ENCODE assay signal across 20 cellular contexts in genomic region chr6:155319902-155320301, GRCh38. TPM values are rescaled to one million over a fixed set of nuclear protein-coding genes. Genes with fewer than 3 reads are reported as not detected.
DNase-seq lines count a peak whose midpoint lies in the region; ATAC-seq and TF ChIP-seq lines count a peak whose summit lies in the region.
"Had no signal": no experiment of that assay in that cellular context is flagged by ENCODE, and none has a peak within 500 bp of the region (broad histone marks: within the 10 kb centered on the region; RNA-seq: fewer than 3 reads in every experiment).

No MANE protein-coding gene starts in this region.

- no peaks in the 10 kb centered on the region for H3K36me3 ChIP-seq in lower lobe of right lung
- H3K36me3 ChIP-seq: vagina had no signal

- no peak overlapping the region for H3K4me3 ChIP-seq in NB4 (ENCODE audit: low read depth, low read length)
- H3K4me3 ChIP-seq in lower lobe of right lung, result peak overlapping the region; percentile 31
- H3K4me3 ChIP-seq: vagina had no signal

- no peak overlapping the region for H3K27ac ChIP-seq in lower lobe of right lung
- H3K27ac ChIP-seq: vagina had no signal

- H3K27me3 ChIP-seq in lower lobe of right lung (ENCODE audit: low read depth), result no peaks in the 10 kb centered on the region
- H3K27me3 ChIP-seq: vagina had no signal

- peaks cover 7% of the 10 kb centered on the region for H3K4me1 ChIP-seq in lower lobe of right lung
- H3K4me1 ChIP-seq: vagina had no signal

- no peaks in the 10 kb centered on the region for H3K9me3 ChIP-seq in lower lobe of right lung
- H3K9me3 ChIP-seq: vagina had no signal

- peak; percentile 74 for DNase-seq in NB4 (ENCODE audit: low read depth)
- DNase-seq in lower lobe of right lung, result no peak
- DNase-seq in GM19238 (ENCODE audit: insufficient read length, low spot score), result no peak
- DNase-seq in HPDE6-E6E7 (ENCODE audit: extremely low spot score), result no peak
- no peak for DNase-seq in effector CD8-positive, alpha-beta T cell (lab: John Stamatoyannopoulos, UW)
- DNase-seq in NCI-H774 (lab: John Stamatoyannopoulos, UW), result no peak
- DNase-seq: activated T-cell treated with anti-CD3 and anti-CD28 coated beads, Interleukin-2, amount 50 U/mL, for 72 hours; DND-41; effector CD4-positive, alpha-beta T cell; NCI-H1417; NCI-H526; posterior cingulate gyrus; stimulated activated CD8-positive, alpha-beta memory T cell treated with anti-CD3 and anti-CD28 coated beads, Interleukin-4, amount 100 ng/mL, for 48 hours had no signal

- no peak for TF ChIP-seq POLR2A in NB4 (IDR thresholded peaks at IDR 0.05; ENCODE audit: extremely low read depth, insufficient read length)

- intact Hi-C loops in lower lobe of right lung (cut with DNase I), result no loop called here

- no peak for TF ChIP-seq CTCF in NB4 (IDR thresholded peaks at IDR 0.05; ENCODE audit: low read depth, low read length)
- TF ChIP-seq CTCF in lower lobe of right lung (IDR thresholded peaks at IDR 0.05), result no peak

- ATAC-seq in GM18498 (IDR thresholded peaks at IDR 0.05; ENCODE audit: unreplicated experiment) (peak; percentile 38), HG02642 (IDR thresholded peaks at IDR 0.05; ENCODE audit: poor library complexity, unreplicated experiment) (peak; percentile 50), lower lobe of right lung (no peak)
- ATAC-seq: activated T-cell treated with anti-CD3 and anti-CD28 coated beads, Interleukin-2, amount 50 U/mL, for 72 hours had no signal

RNA-seq across cellular contexts. Expression of gene TFB1M, which starts 5.6 kb away (rescaled TPM):
- total RNA-seq in lower lobe of right lung, result 20.6 TPM

RNA-seq across cellular contexts. Expression of gene CLDN20, which starts 56.1 kb away (rescaled TPM):
- not detected for total RNA-seq in lower lobe of right lung
- total RNA-seq: activated T-cell treated with anti-CD3 and anti-CD28 coated beads, Interleukin-2, amount 50 U/mL, for 72 hours; astrocyte; fibroblast of villous mesenchyme; mesenteric fat pad; SK-MEL-5; vagina had no signal

Comparison
In these comparisons a context has a peak if more than half of its experiments do, and no peak if none do; other contexts are left out.
1. ATAC-seq: peak in GM18498 (single experiment) and HG02642 (single experiment); none in lower lobe of right lung (0 of 2).